Comparison of ENCODE assay signal across 7 cellular contexts in genomic region chr6:32885698-32886286, GRCh38. TPM values are rescaled to one million over a fixed set of nuclear protein-coding genes. Genes with fewer than 3 reads are reported as not detected.
DNase-seq lines count a peak whose midpoint lies in the region; ATAC-seq and TF ChIP-seq lines count a peak whose summit lies in the region.

No MANE protein-coding gene starts in this region.

- H3K27me3 ChIP-seq in esophagus squamous epithelium: no peaks in the 10 kb centered on the region
- H3K27me3 ChIP-seq in neuronal stem cell (ENCODE audit: control insufficient read depth in 3 of 3, insufficient read depth in 3 of 3, low read depth in 1 of 3, low read length in 3 of 3): peaks cover 0 to 54% (median 0%) of the 10 kb centered on the region in 3 experiments

- no peaks in the 10 kb centered on the region for H3K79me1 ChIP-seq in neuronal stem cell (ENCODE audit: low read depth, low read length)

- H3K27ac ChIP-seq in SK-N-MC: no peak overlapping the region
- H3K27ac ChIP-seq in esophagus squamous epithelium: peak overlapping the region in 1 of 4 donors; percentile 47
- no peak overlapping the region for H3K27ac ChIP-seq in neuronal stem cell (replicated peaks; ENCODE audit: low read length)

- H2BK5ac ChIP-seq in neuronal stem cell (ENCODE audit: low read length): no peak overlapping the region

- no peak overlapping the region for H4K8ac ChIP-seq in neuronal stem cell (ENCODE audit: low read depth, low read length)

- H3K9me3 ChIP-seq in SK-N-MC (ENCODE audit: low read depth, low read length) (no peaks in the 10 kb centered on the region), esophagus squamous epithelium (no peaks in the 10 kb centered on the region), neuronal stem cell (replicated peaks in 1 of 2; ENCODE audit: control insufficient read depth in 2 of 2, insufficient read depth in 1 of 2, low read depth in 1 of 2, low read length in 2 of 2) (no peaks in the 10 kb centered on the region)

- DNase-seq in GM10248 (ENCODE audit: extremely low spot score) (peak; percentile 63), NCI-H1092 treated with DMSO at 0.1 percent for 48 hours (lab: John Stamatoyannopoulos, UW) (peak; percentile 27), SK-N-MC (ENCODE audit: low read depth, low spot score) (peak; percentile 84), esophagus squamous epithelium (lab: John Stamatoyannopoulos, UW) (no peak), neuronal stem cell (ENCODE audit: low spot score) (peak; percentile 36)

- WGBS in esophagus squamous epithelium, 2 donors: 38 to 51% methylated on average over 4 of the region's 4 CpGs
- WGBS in neuronal stem cell (ENCODE audit: extremely low coverage in 2 of 2, insufficient read length in 2 of 2, insufficient replicate concordance in 1 of 2), 2 donors: no CpG with 5 or more reads among the region's 4 CpGs

- H2AK5ac ChIP-seq in neuronal stem cell (ENCODE audit: low read depth, low read length): no peak overlapping the region

- TF ChIP-seq POLR2A in esophagus squamous epithelium (IDR thresholded peaks at IDR 0.05): no peak

- H3K4me3 ChIP-seq in SK-N-MC (no peak overlapping the region), esophagus squamous epithelium (no peak overlapping the region), neuronal stem cell (ENCODE audit: low read length in 2 of 2) (no peak overlapping the region)

- no peak overlapping the region for H2AFZ ChIP-seq in neuronal stem cell (ENCODE audit: low read length)

- no peak overlapping the region for H4K91ac ChIP-seq in neuronal stem cell (ENCODE audit: low read depth, low read length, poor library complexity)

- H3K23ac ChIP-seq in neuronal stem cell (ENCODE audit: low read depth, low read length, poor library complexity): no peak overlapping the region

- intact Hi-C loops in esophagus squamous epithelium (cut with DNase I): loop anchor here (10.0 kb wide), 1 partner anchor 49 kb away; no protein-coding TSS in a partner anchor

- POLR2A ChIA-PET in GM10248 (lab: Yijun Ruan, JAX): interaction anchor here (1.1 kb wide), 1 partner anchor 86 kb away, joined by 6 read pairs; no protein-coding TSS in a partner anchor

- no peak overlapping the region for H2BK120ac ChIP-seq in neuronal stem cell (ENCODE audit: low read depth, low read length)

- H3K4me2 ChIP-seq in neuronal stem cell (ENCODE audit: insufficient read depth, low read length, poor library complexity, severe bottlenecking): no peak overlapping the region

- CTCF ChIA-PET in GM10248 (lab: Yijun Ruan, JAX): interaction anchor here (0.7 to 7.4 kb wide), 33 partner anchors 10 to 286 kb away, joined by 3 to 111 read pairs (median 6); partner anchors contain the start of genes HLA-DMA, HLA-DMB and TAP2

- H3K9ac ChIP-seq in SK-N-MC (ENCODE audit: insufficient read length) (no peak overlapping the region), neuronal stem cell (ENCODE audit: low read depth, low read length, poor library complexity) (no peak overlapping the region)

- no peak overlapping the region for H2BK15ac ChIP-seq in neuronal stem cell (ENCODE audit: low read length)

- H2BK12ac ChIP-seq in neuronal stem cell (ENCODE audit: low read length): no peak overlapping the region

- no peaks in the 10 kb centered on the region for H3K36me3 ChIP-seq in SK-N-MC (ENCODE audit: insufficient read depth, low read length)
- no peaks in the 10 kb centered on the region for H3K36me3 ChIP-seq in esophagus squamous epithelium
- H3K36me3 ChIP-seq in neuronal stem cell (replicated peaks in 1 of 2; ENCODE audit: control insufficient read depth in 2 of 2, insufficient read depth in 2 of 2, low read length in 2 of 2): no peaks in the 10 kb centered on the region

- ATAC-seq in GM21723 (IDR thresholded peaks at IDR 0.05; ENCODE audit: unreplicated experiment) (no peak), GM21367 (IDR thresholded peaks at IDR 0.05; ENCODE audit: unreplicated experiment) (no peak)

- H3K14ac ChIP-seq in neuronal stem cell (ENCODE audit: low read length): no peak overlapping the region

- peak; percentile 50 for TF ChIP-seq CTCF in GM10248 (IDR thresholded peaks at IDR 0.05; ENCODE audit: control extremely low read depth, extremely low read depth, low read depth, missing control alignments)
- TF ChIP-seq CTCF in esophagus squamous epithelium (IDR thresholded peaks at IDR 0.05): peak; percentile 52 to 74 (median 62)

- H3K18ac ChIP-seq in neuronal stem cell (ENCODE audit: low read length): no peak overlapping the region

- H3K4me1 ChIP-seq in esophagus squamous epithelium (peaks cover 0 to 19% (median 10%) of the 10 kb centered on the region in 3 donors), neuronal stem cell (ENCODE audit: control insufficient read depth in 2 of 2, insufficient read depth in 1 of 2, low read depth in 1 of 2, low read length in 2 of 2) (no peaks in the 10 kb centered on the region)

- no peak overlapping the region for H3K4ac ChIP-seq in neuronal stem cell (ENCODE audit: low read length)

RNA-seq across cellular contexts. Expression of gene PSMB9, which starts 31.8 kb away (rescaled TPM):
- total RNA-seq in esophagus squamous epithelium: 10 to 100 TPM in 2 of 4 donors, 1 to 10 TPM in 2; 5.2 to 93.7 (median 12.0) TPM
- polyA plus RNA-seq in neuronal stem cell (2013, experiment 1 of 2): 0.15 TPM
- polyA plus RNA-seq in neuronal stem cell (2013, experiment 2 of 2): 0.29 TPM

RNA-seq across cellular contexts. Expression of gene TAP1, which starts 32.3 kb away (rescaled TPM):
- 10 to 100 TPM; 31.7 to 95.5 (median 40.3) TPM for total RNA-seq in esophagus squamous epithelium
- 4.4 TPM for polyA plus RNA-seq in neuronal stem cell (2013, experiment 1 of 2)
- 4.3 TPM for polyA plus RNA-seq in neuronal stem cell (2013, experiment 2 of 2)

RNA-seq across cellular contexts. Expression of gene PSMB8, which starts 41.9 kb away (rescaled TPM):
- 100 to 1,000 TPM in 1 of 4 donors, 10 to 100 TPM in 3; 21.6 to 135 (median 42.2) TPM for total RNA-seq in esophagus squamous epithelium
- polyA plus RNA-seq in neuronal stem cell (2013, experiment 1 of 2): 2.1 TPM
- polyA plus RNA-seq in neuronal stem cell (2013, experiment 2 of 2): 2.5 TPM

RNA-seq across cellular contexts. Expression of gene TAP2, which starts 47.3 kb away (rescaled TPM):
- total RNA-seq in esophagus squamous epithelium: 10 to 100 TPM; 25.4 to 28.3 (median 26.7) TPM
- 1.8 TPM for polyA plus RNA-seq in neuronal stem cell (2013, experiment 1 of 2)
- 2.4 TPM for polyA plus RNA-seq in neuronal stem cell (2013, experiment 2 of 2)

RNA-seq across cellular contexts. Expression of gene HLA-DMB, which starts 55.0 kb away (rescaled TPM):
- 10 to 100 TPM in 2 of 4 donors, 1 to 10 TPM in 2; 3.4 to 24.8 (median 9.2) TPM for total RNA-seq in esophagus squamous epithelium
- polyA plus RNA-seq in neuronal stem cell (2013, experiment 1 of 2): 4.8 TPM
- 5.1 TPM for polyA plus RNA-seq in neuronal stem cell (2013, experiment 2 of 2)
